In genomic region chr1:54861070-54861761, GRCh38 we compare ENCODE assay signal across 1 cellular context.
A peak's percentile ranks its signal among the peaks of the same experiment; 100 is the strongest.
TF ChIP-seq lines count a peak whose summit lies in the region.

No MANE protein-coding gene starts in this region.

TF ChIP-seq in HepG2, 621 proteins besides CTCF, POLR2A, EP300 and RAD21 (continued from another document and continues in another):
- TF ChIP-seq ZNF691 (CRISPR knock-in tag; IDR thresholded peaks at IDR 0.05; ENCODE audit: borderline replicate concordance, low read depth) (no peak; the same call in 1 of the 2 replicates), ZNF576 (CRISPR knock-in tag; IDR thresholded peaks at IDR 0.05) (no peak), RFX3 (CRISPR knock-in tag; IDR thresholded peaks at IDR 0.05) (no peak), ZBTB14 (CRISPR knock-in tag; IDR thresholded peaks at IDR 0.05) (no peak), ZNF639 (CRISPR knock-in tag; conservative IDR thresholded peaks at IDR 0.05) (no peak), NR0B2 (CRISPR knock-in tag; IDR thresholded peaks at IDR 0.05) (0 out of 2 replicates have a peak, but pooled peaks have one; percentile 49), ZNF563 (CRISPR knock-in tag; IDR thresholded peaks at IDR 0.05) (no peak), SKIL (CRISPR knock-in tag; IDR thresholded peaks at IDR 0.05; ENCODE audit: borderline replicate concordance) (no peak), ZFP62 (CRISPR knock-in tag; IDR thresholded peaks at IDR 0.05) (no peak), ZFP91 (CRISPR knock-in tag; IDR thresholded peaks at IDR 0.05; ENCODE audit: borderline replicate concordance) (peak; percentile 61; the same call in 1 of the 2 replicates), ZNF776 (CRISPR knock-in tag; IDR thresholded peaks at IDR 0.05) (no peak), HDAC1 (CRISPR knock-in tag; IDR thresholded peaks at IDR 0.05) (peak; percentile 84), ZNF780A (CRISPR knock-in tag; IDR thresholded peaks at IDR 0.05) (no peak), SETDB1 (CRISPR knock-in tag; IDR thresholded peaks at IDR 0.05; ENCODE audit: borderline replicate concordance) (no peak), IRF9 (CRISPR knock-in tag; IDR thresholded peaks at IDR 0.05; ENCODE audit: borderline replicate concordance) (peak; percentile 58; the same call in 1 of the 2 replicates), E2F5 (CRISPR knock-in tag; conservative IDR thresholded peaks at IDR 0.05) (no peak), ZNF556 (CRISPR knock-in tag; IDR thresholded peaks at IDR 0.05; ENCODE audit: borderline replicate concordance) (peak; percentile 76; the same call in 1 of the 2 replicates), KDM5A (IDR thresholded peaks at IDR 0.05; ENCODE audit: borderline replicate concordance, low read length) (no peak), GABPB1 (CRISPR knock-in tag; IDR thresholded peaks at IDR 0.05) (peak; percentile 67), NRL (CRISPR knock-in tag; IDR thresholded peaks at IDR 0.05; ENCODE audit: borderline replicate concordance) (no peak), DDIT3 (CRISPR knock-in tag; IDR thresholded peaks at IDR 0.05) (no peak), ZNF547 (CRISPR knock-in tag; IDR thresholded peaks at IDR 0.05) (no peak), ZNF530 (CRISPR knock-in tag; IDR thresholded peaks at IDR 0.05; ENCODE audit: low read depth) (no peak), SRSF9 (IDR thresholded peaks at IDR 0.05; ENCODE audit: borderline replicate concordance, insufficient read depth, low read depth, low read length, poor library complexity, severe bottlenecking) (no peak), MATR3 (CRISPR knock-in tag; IDR thresholded peaks at IDR 0.05) (no peak), MTF2 (CRISPR knock-in tag; IDR thresholded peaks at IDR 0.05; ENCODE audit: borderline replicate concordance) (no peak), REPIN1 (CRISPR knock-in tag; IDR thresholded peaks at IDR 0.05; ENCODE audit: borderline replicate concordance, low read depth) (0 out of 2 replicates have a peak, but pooled peaks have one; percentile 69), DRAP1 (CRISPR knock-in tag; IDR thresholded peaks at IDR 0.05) (no peak), ATM (IDR thresholded peaks at IDR 0.05; ENCODE audit: borderline replicate concordance) (no peak), ATAD3A (CRISPR knock-in tag; IDR thresholded peaks at IDR 0.05) (no peak), ZNF414 (CRISPR knock-in tag; IDR thresholded peaks at IDR 0.05) (peak; percentile 74; the same call in 1 of the 2 replicates), ZNF446 (CRISPR knock-in tag; IDR thresholded peaks at IDR 0.05) (no peak), ZNF224 (CRISPR knock-in tag; IDR thresholded peaks at IDR 0.05) (no peak), GATAD2A (CRISPR knock-in tag; IDR thresholded peaks at IDR 0.05) (peak; percentile 83; the same call in 1 of the 2 replicates), CREB1 (IDR thresholded peaks at IDR 0.05) (no peak), CREB1 (CRISPR knock-in tag; IDR thresholded peaks at IDR 0.05) (peak; percentile 58; the same call in 1 of the 2 replicates), RCOR2 (CRISPR knock-in tag; IDR thresholded peaks at IDR 0.05) (peak; percentile 70; the same call in 1 of the 2 replicates), SNAI1 (CRISPR knock-in tag; IDR thresholded peaks at IDR 0.05; ENCODE audit: borderline replicate concordance) (no peak), NPAS2 (CRISPR knock-in tag; IDR thresholded peaks at IDR 0.05; ENCODE audit: borderline replicate concordance) (no peak), MIER2 (CRISPR knock-in tag; IDR thresholded peaks at IDR 0.05) (0 out of 2 replicates have a peak, but pooled peaks have one; percentile 37), CAMTA2 (CRISPR knock-in tag; IDR thresholded peaks at IDR 0.05; ENCODE audit: borderline replicate concordance) (no peak), MIXL1 (CRISPR knock-in tag; IDR thresholded peaks at IDR 0.05) (peak; percentile 33; the same call in 1 of the 2 replicates), CCDC6 (CRISPR knock-in tag; IDR thresholded peaks at IDR 0.05) (no peak; the same call in 1 of the 2 replicates), ERF (CRISPR knock-in tag; IDR thresholded peaks at IDR 0.05) (peak; percentile 84), IKZF4 (CRISPR knock-in tag; IDR thresholded peaks at IDR 0.05; ENCODE audit: borderline replicate concordance, low read depth, not compliant biosample characterization) (no peak)
